21 cellular contexts compared by ENCODE assay signal in the genomic region with DNA sequence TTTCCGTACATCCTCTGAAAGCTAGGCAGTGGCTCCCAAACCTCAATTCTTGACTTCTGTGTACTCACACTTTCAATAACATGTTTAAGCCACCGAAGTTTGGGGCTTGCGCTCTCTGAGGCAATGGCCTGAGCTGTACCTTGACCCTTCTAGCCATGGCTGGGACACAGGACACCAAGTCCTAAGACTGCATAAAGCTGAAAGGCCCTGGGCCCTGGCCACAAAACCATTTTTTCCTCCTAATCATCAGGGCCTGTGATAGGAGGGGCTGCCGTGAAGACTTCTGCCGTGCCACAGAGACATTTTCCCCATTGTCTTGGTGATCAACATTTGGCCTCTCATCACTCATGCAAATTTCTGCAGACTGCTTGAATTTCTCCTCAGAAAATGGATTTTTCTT.
DNase-seq lines count a peak whose midpoint lies in the region; ATAC-seq, FAIRE-seq and TF ChIP-seq lines count a peak whose summit lies in the region.
"Had no signal": no experiment of that assay in that cellular context is flagged by ENCODE, and none has a peak within 500 bp of the region (broad histone marks: within the 10 kb centered on the region; RNA-seq: fewer than 3 reads in every experiment).

No MANE protein-coding gene starts in this region.

- H3K79me2 ChIP-seq in HepG2 (ENCODE audit: insufficient read depth, low read length) = no peaks in the 10 kb centered on the region

- H3K27me3 ChIP-seq in HepG2 (ENCODE audit: control insufficient read depth in 1 of 2, insufficient read depth in 2 of 2, low read length in 2 of 2) = no peaks in the 10 kb centered on the region
- H3K27me3 ChIP-seq in right lobe of liver = no peaks in the 10 kb centered on the region
- H3K27me3 ChIP-seq: BLaER1 treated with 17β-estradiol and CSF1 and Interleukin-3, amounts not matched to agents 10 nM and 100 nM had no signal

- DNase-seq in HepG2 (ENCODE audit: low spot score) = no peak
- no peak for DNase-seq in right lobe of liver
- no peak for DNase-seq in GM10248 (ENCODE audit: extremely low spot score)
- no peak for DNase-seq in T1000 (lab: John Stamatoyannopoulos, UW)
- DNase-seq: 8988T; AML-193; Caco-2; Calu3; CD4-positive, alpha-beta T cell; CD8-positive, alpha-beta T cell; DMS79 treated with DMSO at 0.1 percent for 48 hours; GF-D8 had no signal

- intact Hi-C loops in HepG2 (cut with micrococcal nuclease; ENCODE audit: unreplicated experiment) = no loop called here
- intact Hi-C loops in right lobe of liver (cut with DNase I) = no loop called here

- in situ Hi-C loops in HepG2 (cut with HindIII; ENCODE audit: extremely low pct_ligation_motif_present, low pct_unique_long_range_greater_than_20kb) = no loop called here

- no peak for TF ChIP-seq POLR2A in HepG2 (IDR thresholded peaks at IDR 0.05; ENCODE audit: insufficient read depth in 1 of 2, low read depth in 2 of 2, low read length in 2 of 2)
- no peak for TF ChIP-seq POLR2A in right lobe of liver (IDR thresholded peaks at IDR 0.05)

- H2AFZ ChIP-seq in HepG2 (ENCODE audit: low read length) = no peak overlapping the region

- H3K4me3 ChIP-seq in HepG2 (replicated peaks in 1 of 3; ENCODE audit: insufficient read depth in 1 of 3, low read depth in 2 of 3, low read length in 3 of 3) (no peak overlapping the region), right lobe of liver (no peak overlapping the region), HEK293 (ENCODE audit: low read depth, low read length) (no peak overlapping the region)
- H3K4me3 ChIP-seq: BLaER1 treated with 17β-estradiol and CSF1 and Interleukin-3, amounts not matched to agents 10 nM and 100 nM; GM12878 had no signal

- WGBS in HepG2 (ENCODE audit: low lambda C conversion rate) = 11% methylated on average over 5 of the region's 5 CpGs
- 80% methylated on average over 1 of the region's 5 CpGs for WGBS in right lobe of liver (ENCODE audit: insufficient coverage, low coverage, low lambda C conversion rate, missing lambda C conversion rate)

- H3K9ac ChIP-seq in HepG2 (ENCODE audit: insufficient read depth, low read depth, low read length) = no peak overlapping the region
- H3K9ac ChIP-seq: BLaER1 treated with 17β-estradiol and CSF1 and Interleukin-3, amounts not matched to agents 10 nM and 100 nM had no signal

- CTCF ChIA-PET in HepG2 (lab: Yijun Ruan, JAX; ENCODE audit: low intra/inter-chr PET ratio, low total read pairs) = no interaction called here
- CTCF ChIA-PET in HEK293 (lab: Yijun Ruan, JAX) = no interaction called here
- CTCF ChIA-PET in GM10248 (lab: Yijun Ruan, JAX) = no interaction called here

- H4K20me1 ChIP-seq in HepG2 (ENCODE audit: insufficient read depth, low read length) = no peaks in the 10 kb centered on the region
- H4K20me1 ChIP-seq: BLaER1 treated with 17β-estradiol and CSF1 and Interleukin-3, amounts not matched to agents 10 nM and 100 nM had no signal

- H3K4me1 ChIP-seq in HepG2 (ENCODE audit: insufficient read depth, low read length) (no peaks in the 10 kb centered on the region), right lobe of liver (no peaks in the 10 kb centered on the region), HEK293 (ENCODE audit: control insufficient read depth, insufficient read depth, low read length) (no peaks in the 10 kb centered on the region)
- H3K4me1 ChIP-seq: BLaER1 treated with 17β-estradiol and CSF1 and Interleukin-3, amounts not matched to agents 10 nM and 100 nM; Caco-2 had no signal

- no TSS peak for BruUV-seq in HepG2 (replicated peaks; lab: Mats Ljungman, UMichigan)

- H3K9me3 ChIP-seq in HepG2 (ENCODE audit: low read length) (peaks cover 20% of the 10 kb centered on the region), right lobe of liver (no peaks in the 10 kb centered on the region), HEK293 (ENCODE audit: control insufficient read depth, insufficient read depth, low read depth, low read length) (no peaks in the 10 kb centered on the region)
- H3K9me3 ChIP-seq: Caco-2 had no signal

- FAIRE-seq in HepG2 (lab: Jason Lieb, UNC) = no peak
- FAIRE-seq: A204.1, D721Med, G401.6, GM12878, GM12892, GM18507 had no signal

- H3K27ac ChIP-seq in HepG2 (ENCODE audit: extremely low read length, insufficient read depth, low read length) = no peak overlapping the region
- H3K27ac ChIP-seq in right lobe of liver = no peak overlapping the region
- no peak overlapping the region for H3K27ac ChIP-seq in HEK293 (ENCODE audit: extremely low read depth, low read depth, low read length)
- H3K27ac ChIP-seq: BLaER1 treated with 17β-estradiol and CSF1 and Interleukin-3, amounts not matched to agents 10 nM and 100 nM; C4-2B had no signal

- no peak for ATAC-seq in HepG2
- ATAC-seq in right lobe of liver = no peak
- ATAC-seq: CD8-positive, alpha-beta T cell; GM12878 had no signal

- TF ChIP-seq EP300 in HepG2 (IDR thresholded peaks at IDR 0.05; ENCODE audit: low read depth in 2 of 2, low read length in 2 of 2) (no peak), HepG2 (CRISPR knock-in tag; IDR thresholded peaks at IDR 0.05; ENCODE audit: borderline replicate concordance) (no peak)

- TF ChIP-seq CTCF in HepG2 (CRISPR knock-in tag; IDR thresholded peaks at IDR 0.05) (no peak), right lobe of liver (IDR thresholded peaks at IDR 0.05) (no peak), HEK293 (tag by site-specific recombination; IDR thresholded peaks at IDR 0.05) (no peak), GM10248 (IDR thresholded peaks at IDR 0.05; ENCODE audit: control extremely low read depth, extremely low read depth, low read depth, missing control alignments) (no peak)

- no peak for TF ChIP-seq RAD21 in HepG2 (CRISPR knock-in tag; IDR thresholded peaks at IDR 0.05)

- H3K36me3 ChIP-seq in HepG2 (replicated peaks in 1 of 2; ENCODE audit: control insufficient read depth in 1 of 2, insufficient read depth in 2 of 2, low read length in 2 of 2) (no peaks in the 10 kb centered on the region), right lobe of liver (no peaks in the 10 kb centered on the region), HEK293 (ENCODE audit: control insufficient read depth in 2 of 2, insufficient read depth in 1 of 2, low read length in 2 of 2) (no peaks in the 10 kb centered on the region)
- H3K36me3 ChIP-seq: BLaER1 treated with 17β-estradiol and CSF1 and Interleukin-3, amounts not matched to agents 10 nM and 100 nM had no signal

- H3K4me2 ChIP-seq in HepG2 (ENCODE audit: low read depth, low read length) = no peak overlapping the region
- H3K4me2 ChIP-seq: BLaER1 treated with 17β-estradiol and CSF1 and Interleukin-3, amounts not matched to agents 10 nM and 100 nM had no signal

- POLR2A ChIA-PET in HepG2 (lab: Yijun Ruan, JAX) = no interaction called here
- POLR2A ChIA-PET in HEK293 (lab: Yijun Ruan, JAX) = no interaction called here
- POLR2A ChIA-PET in GM10248 (lab: Yijun Ruan, JAX) = no interaction called here

TF ChIP-seq in HepG2, 621 proteins besides CTCF, POLR2A, EP300 and RAD21:
- TF ChIP-seq BRCA1 (CRISPR knock-in tag; IDR thresholded peaks at IDR 0.05) (no peak), ATF7 (IDR thresholded peaks at IDR 0.05) (0 out of 2 replicates have a peak, but pooled peaks have one; percentile 7), ATF7 (CRISPR knock-in tag; IDR thresholded peaks at IDR 0.05) (no peak)

TF ChIP-seq in HEK293, 187 proteins besides CTCF, POLR2A, EP300 and RAD21:
- TF ChIP-seq ZNF341 (tag by site-specific recombination; IDR thresholded peaks at IDR 0.05; ENCODE audit: low read depth) (no peak), ZNF248 (tag by site-specific recombination; IDR thresholded peaks at IDR 0.05) (no peak), ZNF585B (tag by site-specific recombination; IDR thresholded peaks at IDR 0.05) (peak; percentile 67), ZNF416 (tag by site-specific recombination; IDR thresholded peaks at IDR 0.05) (no peak), KLF7 (tag by site-specific recombination; IDR thresholded peaks at IDR 0.05; ENCODE audit: borderline replicate concordance) (no peak)
